26 cellular contexts compared by ENCODE assay signal in the genomic region with DNA sequence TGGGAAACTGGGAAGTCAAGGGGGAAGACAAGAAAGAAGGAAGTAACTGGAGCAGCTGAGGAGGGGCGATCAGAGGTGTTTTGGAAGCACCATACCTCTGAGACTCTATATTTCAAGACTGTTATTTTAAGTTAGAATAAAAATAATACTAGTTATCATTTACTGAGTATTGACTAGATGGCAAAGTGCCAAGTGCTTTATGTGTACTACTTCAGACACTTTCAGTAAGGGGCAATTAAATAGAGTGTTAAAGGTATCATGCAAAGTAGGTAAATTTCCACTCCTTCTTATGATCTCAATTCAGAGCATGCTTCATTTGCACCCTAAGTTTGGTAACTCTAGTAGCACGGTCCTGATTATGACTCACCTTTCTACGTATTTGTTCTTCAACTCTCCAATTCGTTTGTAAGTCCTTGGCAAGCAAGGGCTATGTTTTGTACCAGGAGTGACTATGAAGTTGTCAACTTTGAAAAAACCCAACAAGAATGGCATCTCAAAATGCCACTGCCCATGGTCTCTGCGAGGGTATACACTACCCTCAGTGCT.
A peak's percentile ranks its signal among the peaks of the same experiment; 100 is the strongest.
DNase-seq lines count a peak whose midpoint lies in the region; ATAC-seq, FAIRE-seq and TF ChIP-seq lines count a peak whose summit lies in the region.
"Had no signal": no experiment of that assay in that cellular context is flagged by ENCODE, and none has a peak within 500 bp of the region (broad histone marks: within the 10 kb centered on the region; RNA-seq: fewer than 3 reads in every experiment).

No MANE protein-coding gene starts in this region.

- H3K9me1 ChIP-seq in K562 (ENCODE audit: control insufficient read depth, insufficient read depth, low read length), result no peaks in the 10 kb centered on the region

- H3K27ac ChIP-seq in K562 (ENCODE audit: extremely low read depth, low read depth, low read length), result no peak overlapping the region
- no peak overlapping the region for H3K27ac ChIP-seq in psoas muscle
- H3K27ac ChIP-seq: colonic mucosa, hepatocyte, ovary, Peyer's patch, SK-N-MC had no signal

- no peak for TF ChIP-seq EP300 in K562 (IDR thresholded peaks at IDR 0.05; ENCODE audit: low read length)

- TF ChIP-seq CTCF in K562 (IDR thresholded peaks at IDR 0.05 in 2 of 3, conservative IDR thresholded peaks at IDR 0.05 in 1 of 3; ENCODE audit: insufficient read depth in 2 of 3, low read depth in 1 of 3, low read length in 3 of 3), result no peak
- no peak for TF ChIP-seq CTCF in psoas muscle (IDR thresholded peaks at IDR 0.05)
- no peak for TF ChIP-seq CTCF in progenitor cell of endocrine pancreas (IDR thresholded peaks at IDR 0.05; ENCODE audit: unreplicated experiment)

- no peaks in the 10 kb centered on the region for H3K4me1 Mint-ChIP-seq in progenitor cell of endocrine pancreas (ENCODE audit: low read depth)

- intact Hi-C loops in K562 (cut with micrococcal nuclease) (no loop called here), psoas muscle (cut with DNase I) (no loop called here)

- H3K9me3 Mint-ChIP-seq in progenitor cell of endocrine pancreas (ENCODE audit: low read depth), result no peaks in the 10 kb centered on the region
- H3K9me3 Mint-ChIP-seq: activated CD4-positive, alpha-beta memory T cell treated with anti-CD3 and anti-CD28 coated beads, Interleukin-2, amount 10 ng/mL, durations not matched to agents 7 days and 5 days; activated T-cell treated with anti-CD3 and anti-CD28 coated beads, Interleukin-2, amount 50 U/mL, for 24 hours; natural killer cell; stimulated activated naive CD8-positive, alpha-beta T cell treated with anti-CD3 and anti-CD28 coated beads, Interleukin-15, Interleukin-2, amounts not matched to agents 100 ng/mL and 50 ng/mL, for 24 hours; WTC11 had no signal

- H4K20me1 ChIP-seq in K562 (replicated peaks; ENCODE audit: control insufficient read depth, insufficient read depth, low read length), result no peaks in the 10 kb centered on the region

- H3K36me3 ChIP-seq in K562 (ENCODE audit: control insufficient read depth, insufficient read depth, low read length), result peaks cover 9% of the 10 kb centered on the region; the same call in 2 of the 3 replicates
- H3K36me3 ChIP-seq in psoas muscle (ENCODE audit: insufficient read depth in 1 of 2, low read depth in 1 of 2), result peaks cover 3 to 10% of the 10 kb centered on the region in 2 donors
- H3K36me3 ChIP-seq: BE2C, colonic mucosa, ovary had no signal

- no TSS peak for BruUV-seq in K562 (replicated peaks; lab: Mats Ljungman, UMichigan)

- peak in 2 of 3 experiments; percentile 35 to 45 for DNase-seq in NCI-H1417 (lab: John Stamatoyannopoulos, UW)
- DNase-seq in NCI-H1417 treated with DMSO at 0.1 percent for 48 hours (lab: John Stamatoyannopoulos, UW), result no peak
- peak; percentile 53 for DNase-seq in NCI-H2029 treated with DMSO at 0.1 percent for 48 hours (lab: John Stamatoyannopoulos, UW)
- no peak for DNase-seq in K562 (ENCODE audit: extremely low read depth in 1 of 4, low spot score in 3 of 4)
- DNase-seq in psoas muscle, result no peak
- no peak for DNase-seq in NCI-H146 (lab: John Stamatoyannopoulos, UW)
- no peak for DNase-seq in progenitor cell of endocrine pancreas (ENCODE audit: low spot score, unreplicated experiment)
- no peak for DNase-seq in GM19240 (ENCODE audit: insufficient read length, low spot score)
- DNase-seq: 8988T; activated CD4-positive, alpha-beta memory T cell treated with anti-CD3 and anti-CD28 coated beads, Interleukin-2, amount 10 ng/mL, durations not matched to agents 7 days and 5 days; activated naive CD4-positive, alpha-beta T cell treated with anti-CD3 and anti-CD28 coated beads, Interleukin-2, amount 50 U/mL, for 16 hours; activated T-cell treated with anti-CD3 and anti-CD28 coated beads, Interleukin-2, amount 50 U/mL, for 24 hours; BE2C; colonic mucosa; kidney; natural killer cell; NCI-H1930; ovary; trophoblast cell had no signal

- CTCF ChIA-PET in K562 (lab: Yijun Ruan, JAX; ENCODE audit: low intra/inter-chr PET ratio), result no interaction called here

- in situ Hi-C loops in K562 (cut with MboI), result no loop called here

- H3K9me3 ChIP-seq in K562 (replicated peaks; ENCODE audit: control insufficient read depth, insufficient read depth, low read depth, low read length) (no peaks in the 10 kb centered on the region), psoas muscle (no peaks in the 10 kb centered on the region)
- H3K9me3 ChIP-seq: BE2C, colonic mucosa, ovary, Peyer's patch had no signal

- no peak for ATAC-seq in K562
- ATAC-seq in psoas muscle, result peak in 3 of 4 donors; percentile 75 to 86 (median 77)
- ATAC-seq: WTC11 had no signal

- WGBS in K562 (ENCODE audit: insufficient coverage, low coverage, missing lambda C conversion rate), result 66% methylated on average over 4 of the region's 5 CpGs
- 79 to 86% (median 86%) methylated on average over 5 of the region's 5 CpGs for WGBS in psoas muscle, 3 donors

- no peak for FAIRE-seq in K562 (lab: Jason Lieb, UNC)
- FAIRE-seq: endometrium, H54, kidney had no signal

- POLR2A ChIA-PET in K562 (lab: Yijun Ruan, JAX), result no interaction called here

- no peaks in the 10 kb centered on the region for H3K27me3 ChIP-seq in K562 (ENCODE audit: control insufficient read depth in 2 of 2, insufficient read depth in 2 of 2, low read length in 2 of 2)
- H3K27me3 ChIP-seq in psoas muscle (ENCODE audit: insufficient read depth in 3 of 3, low read length in 2 of 3), result no peaks in the 10 kb centered on the region
- H3K27me3 ChIP-seq: BE2C, colonic mucosa, hepatocyte, ovary, Peyer's patch had no signal

- H3K4me2 ChIP-seq in K562 (ENCODE audit: insufficient read depth, low read length), result no peak overlapping the region
- H3K4me2 ChIP-seq: hepatocyte had no signal

- TF ChIP-seq POLR2A in K562 (conservative IDR thresholded peaks at IDR 0.05), result no peak

- no peak overlapping the region for H3K4me3 ChIP-seq in K562
- H3K4me3 ChIP-seq in psoas muscle, result no peak overlapping the region
- H3K4me3 ChIP-seq: colonic mucosa, hepatocyte, ovary, Peyer's patch, SK-N-MC had no signal

- H3K79me2 ChIP-seq in K562 (ENCODE audit: control insufficient read depth, insufficient read depth, low read length), result no peaks in the 10 kb centered on the region
- H3K79me2 ChIP-seq: hepatocyte had no signal

- H3K4me1 ChIP-seq in K562 (replicated peaks in 1 of 2; ENCODE audit: control insufficient read depth in 2 of 2, insufficient read depth in 2 of 2, low read length in 2 of 2) (peaks cover 0 to 3% of the 10 kb centered on the region in 2 experiments; a peak in 1 of 5 replicates), psoas muscle (peaks cover 4% of the 10 kb centered on the region)
- H3K4me1 ChIP-seq: colonic mucosa had no signal

- H3K27ac Mint-ChIP-seq in progenitor cell of endocrine pancreas, result no peak overlapping the region
- H3K27ac Mint-ChIP-seq: activated CD4-positive, alpha-beta memory T cell treated with anti-CD3 and anti-CD28 coated beads, Interleukin-2, amount 10 ng/mL, durations not matched to agents 7 days and 5 days; activated T-cell treated with anti-CD3 and anti-CD28 coated beads, Interleukin-2, amount 50 U/mL, for 24 hours; natural killer cell; stimulated activated naive CD8-positive, alpha-beta T cell treated with anti-CD3 and anti-CD28 coated beads, Interleukin-15, Interleukin-2, amounts not matched to agents 100 ng/mL and 50 ng/mL, for 24 hours had no signal

- no peaks in the 10 kb centered on the region for H3K27me3 Mint-ChIP-seq in progenitor cell of endocrine pancreas
- H3K27me3 Mint-ChIP-seq: activated CD4-positive, alpha-beta memory T cell treated with anti-CD3 and anti-CD28 coated beads, Interleukin-2, amount 10 ng/mL, durations not matched to agents 7 days and 5 days; activated T-cell treated with anti-CD3 and anti-CD28 coated beads, Interleukin-2, amount 50 U/mL, for 24 hours; stimulated activated naive CD8-positive, alpha-beta T cell treated with anti-CD3 and anti-CD28 coated beads, Interleukin-15, Interleukin-2, amounts not matched to agents 100 ng/mL and 50 ng/mL, for 24 hours had no signal

- H3K4me3 Mint-ChIP-seq in progenitor cell of endocrine pancreas (ENCODE audit: low read depth), result no peak overlapping the region
- H3K4me3 Mint-ChIP-seq: activated CD4-positive, alpha-beta memory T cell treated with anti-CD3 and anti-CD28 coated beads, Interleukin-2, amount 10 ng/mL, durations not matched to agents 7 days and 5 days; activated T-cell treated with anti-CD3 and anti-CD28 coated beads, Interleukin-2, amount 50 U/mL, for 24 hours; natural killer cell; stimulated activated naive CD8-positive, alpha-beta T cell treated with anti-CD3 and anti-CD28 coated beads, Interleukin-15, Interleukin-2, amounts not matched to agents 100 ng/mL and 50 ng/mL, for 24 hours; WTC11 had no signal

- no peak for TF ChIP-seq RAD21 in K562 (CRISPR knock-in tag; conservative IDR thresholded peaks at IDR 0.05 in 1 of 2, IDR thresholded peaks at IDR 0.05 in 1 of 2)

- no peak overlapping the region for H3K9ac ChIP-seq in K562 (ENCODE audit: insufficient read depth in 1 of 2, low read depth in 2 of 2, low read length in 2 of 2)

- H2AFZ ChIP-seq in K562 (ENCODE audit: low read depth, low read length), result no peak overlapping the region
- H2AFZ ChIP-seq: hepatocyte had no signal

- H3K36me3 Mint-ChIP-seq in progenitor cell of endocrine pancreas (ENCODE audit: insufficient read depth), result peaks cover 4% of the 10 kb centered on the region
- H3K36me3 Mint-ChIP-seq: WTC11 had no signal

TF ChIP-seq in K562, 482 proteins besides CTCF, POLR2A, EP300 and RAD21 (continues in another document):
- TF ChIP-seq, protein P1, sequence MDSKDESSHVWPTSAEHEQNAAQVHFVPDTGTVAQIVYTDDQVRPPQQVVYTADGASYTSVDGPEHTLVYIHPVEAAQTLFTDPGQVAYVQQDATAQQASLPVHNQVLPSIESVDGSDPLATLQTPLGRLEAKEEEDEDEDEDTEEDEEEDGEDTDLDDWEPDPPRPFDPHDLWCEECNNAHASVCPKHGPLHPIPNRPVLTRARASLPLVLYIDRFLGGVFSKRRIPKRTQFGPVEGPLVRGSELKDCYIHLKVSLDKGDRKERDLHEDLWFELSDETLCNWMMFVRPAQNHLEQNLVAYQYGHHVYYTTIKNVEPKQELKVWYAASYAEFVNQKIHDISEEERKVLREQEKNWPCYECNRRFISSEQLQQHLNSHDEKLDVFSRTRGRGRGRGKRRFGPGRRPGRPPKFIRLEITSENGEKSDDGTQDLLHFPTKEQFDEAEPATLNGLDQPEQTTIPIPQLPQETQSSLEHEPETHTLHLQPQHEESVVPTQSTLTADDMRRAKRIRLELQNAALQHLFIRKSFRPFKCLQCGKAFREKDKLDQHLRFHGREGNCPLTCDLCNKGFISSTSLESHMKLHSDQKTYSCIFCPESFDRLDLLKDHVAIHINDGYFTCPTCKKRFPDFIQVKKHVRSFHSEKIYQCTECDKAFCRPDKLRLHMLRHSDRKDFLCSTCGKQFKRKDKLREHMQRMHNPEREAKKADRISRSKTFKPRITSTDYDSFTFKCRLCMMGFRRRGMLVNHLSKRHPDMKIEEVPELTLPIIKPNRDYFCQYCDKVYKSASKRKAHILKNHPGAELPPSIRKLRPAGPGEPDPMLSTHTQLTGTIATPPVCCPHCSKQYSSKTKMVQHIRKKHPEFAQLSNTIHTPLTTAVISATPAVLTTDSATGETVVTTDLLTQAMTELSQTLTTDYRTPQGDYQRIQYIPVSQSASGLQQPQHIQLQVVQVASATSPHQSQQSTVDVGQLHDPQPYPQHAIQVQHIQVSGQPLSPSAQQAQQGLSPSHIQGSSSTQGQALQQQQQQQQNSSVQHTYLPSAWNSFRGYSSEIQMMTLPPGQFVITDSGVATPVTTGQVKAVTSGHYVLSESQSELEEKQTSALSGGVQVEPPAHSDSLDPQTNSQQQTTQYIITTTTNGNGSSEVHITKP (IDR thresholded peaks at IDR 0.05; ENCODE audit: partially characterized antibody), result no peak

Comparison
In these comparisons a context has a peak if more than half of its experiments do, and no peak if none do; other contexts are left out.
1. DNase-seq: peak in NCI-H1417 (2 of 3) and NCI-H2029 treated with DMSO at 0.1 percent for 48 hours (single experiment); none in NCI-H1417 treated with DMSO at 0.1 percent for 48 hours (single experiment), K562 (0 of 4), psoas muscle (0 of 2), NCI-H146 (single experiment), progenitor cell of endocrine pancreas (single experiment) and GM19240 (single experiment).